In genomic region chr1:52702886-52703787, GRCh38 we compare ENCODE assay signal across 1 cellular context.
TF ChIP-seq lines count a peak whose summit lies in the region.

No MANE protein-coding gene starts in this region.

TF ChIP-seq in K562, 482 proteins besides CTCF, POLR2A, EP300 and RAD21 (continued from another document and continues in another):
- TF ChIP-seq MGA (IDR thresholded peaks at IDR 0.05) (peak; percentile 100), JUN (IDR thresholded peaks at IDR 0.05; ENCODE audit: borderline replicate concordance, low read depth, low read length) (peak; percentile 64), JUN (CRISPR knock-in tag; IDR thresholded peaks at IDR 0.05; ENCODE audit: borderline replicate concordance) (no peak; the same call in 1 of the 2 replicates), FOSL1 (tag; conservative IDR thresholded peaks at IDR 0.05) (0 out of 2 replicates have a peak, but pooled peaks have one; percentile 17), SREBF2 (CRISPR knock-in tag; IDR thresholded peaks at IDR 0.05) (0 out of 2 replicates have a peak, but pooled peaks have one; percentile 82), CC2D1A (IDR thresholded peaks at IDR 0.05) (0 out of 2 replicates have a peak, but pooled peaks have one; percentile 38), ID3 (CRISPR knock-in tag; IDR thresholded peaks at IDR 0.05) (no peak), ID3 (tag; IDR thresholded peaks at IDR 0.05) (peak; percentile 82), PHB (CRISPR knock-in tag; IDR thresholded peaks at IDR 0.05) (no peak), ADNP (tag; IDR thresholded peaks at IDR 0.05) (no peak), MBD2 (IDR thresholded peaks at IDR 0.05; ENCODE audit: borderline replicate concordance, low read depth) (peak; percentile 65; the same call in 1 of the 2 replicates), LEF1 (IDR thresholded peaks at IDR 0.05) (peak; percentile 84), ZNF449 (CRISPR knock-in tag; IDR thresholded peaks at IDR 0.05) (0 out of 2 replicates have a peak, but pooled peaks have one; percentile 15), YY1 (IDR thresholded peaks at IDR 0.05; ENCODE audit: borderline replicate concordance in 1 of 3, control insufficient read depth in 1 of 3, extremely low read depth in 1 of 3, insufficient read depth in 3 of 3, insufficient read length in 1 of 3, insufficient replicate concordance in 2 of 3, low read depth in 1 of 3, low read length in 2 of 3) (peak in 1 of 3 experiments; percentile 5), E2F1 (CRISPR knock-in tag; IDR thresholded peaks at IDR 0.05) (peak; percentile 79; the same call in 1 of the 2 replicates), HDAC1 (IDR thresholded peaks at IDR 0.05) (peak in 1 of 2 experiments; percentile 95; a peak in 2 of 4 replicates), ZNF24 (IDR thresholded peaks at IDR 0.05) (0 out of 2 replicates have a peak, but pooled peaks have one; percentile 42), ATF7 (IDR thresholded peaks at IDR 0.05) (peak; percentile 99), TAF15 (IDR thresholded peaks at IDR 0.05; ENCODE audit: low read depth, low read length) (no peak), MEF2D (tag; conservative IDR thresholded peaks at IDR 0.05; ENCODE audit: low read depth) (peak; percentile 45; the same call in 1 of the 2 replicates), ZNF511 (CRISPR knock-in tag; IDR thresholded peaks at IDR 0.05) (peak; percentile 84), MAX (CRISPR knock-in tag; IDR thresholded peaks at IDR 0.05) (peak; percentile 99), KLF6 (CRISPR knock-in tag; IDR thresholded peaks at IDR 0.05; ENCODE audit: borderline replicate concordance) (no peak), SOX6 (IDR thresholded peaks at IDR 0.05) (peak; percentile 24; the same call in 1 of the 2 replicates), NRF1 (conservative IDR thresholded peaks at IDR 0.05 in 1 of 2, IDR thresholded peaks at IDR 0.05 in 1 of 2) (peak; percentile 88 to 90), ZNF232 (CRISPR knock-in tag; IDR thresholded peaks at IDR 0.05) (peak; percentile 54)
- TF ChIP-seq, protein P1, sequence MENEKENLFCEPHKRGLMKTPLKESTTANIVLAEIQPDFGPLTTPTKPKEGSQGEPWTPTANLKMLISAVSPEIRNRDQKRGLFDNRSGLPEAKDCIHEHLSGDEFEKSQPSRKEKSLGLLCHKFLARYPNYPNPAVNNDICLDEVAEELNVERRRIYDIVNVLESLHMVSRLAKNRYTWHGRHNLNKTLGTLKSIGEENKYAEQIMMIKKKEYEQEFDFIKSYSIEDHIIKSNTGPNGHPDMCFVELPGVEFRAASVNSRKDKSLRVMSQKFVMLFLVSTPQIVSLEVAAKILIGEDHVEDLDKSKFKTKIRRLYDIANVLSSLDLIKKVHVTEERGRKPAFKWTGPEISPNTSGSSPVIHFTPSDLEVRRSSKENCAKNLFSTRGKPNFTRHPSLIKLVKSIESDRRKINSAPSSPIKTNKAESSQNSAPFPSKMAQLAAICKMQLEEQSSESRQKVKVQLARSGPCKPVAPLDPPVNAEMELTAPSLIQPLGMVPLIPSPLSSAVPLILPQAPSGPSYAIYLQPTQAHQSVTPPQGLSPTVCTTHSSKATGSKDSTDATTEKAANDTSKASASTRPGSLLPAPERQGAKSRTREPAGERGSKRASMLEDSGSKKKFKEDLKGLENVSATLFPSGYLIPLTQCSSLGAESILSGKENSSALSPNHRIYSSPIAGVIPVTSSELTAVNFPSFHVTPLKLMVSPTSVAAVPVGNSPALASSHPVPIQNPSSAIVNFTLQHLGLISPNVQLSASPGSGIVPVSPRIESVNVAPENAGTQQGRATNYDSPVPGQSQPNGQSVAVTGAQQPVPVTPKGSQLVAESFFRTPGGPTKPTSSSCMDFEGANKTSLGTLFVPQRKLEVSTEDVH (IDR thresholded peaks at IDR 0.05; ENCODE audit: low read depth, partially characterized antibody): peak; percentile 14
- TF ChIP-seq, protein P2, sequence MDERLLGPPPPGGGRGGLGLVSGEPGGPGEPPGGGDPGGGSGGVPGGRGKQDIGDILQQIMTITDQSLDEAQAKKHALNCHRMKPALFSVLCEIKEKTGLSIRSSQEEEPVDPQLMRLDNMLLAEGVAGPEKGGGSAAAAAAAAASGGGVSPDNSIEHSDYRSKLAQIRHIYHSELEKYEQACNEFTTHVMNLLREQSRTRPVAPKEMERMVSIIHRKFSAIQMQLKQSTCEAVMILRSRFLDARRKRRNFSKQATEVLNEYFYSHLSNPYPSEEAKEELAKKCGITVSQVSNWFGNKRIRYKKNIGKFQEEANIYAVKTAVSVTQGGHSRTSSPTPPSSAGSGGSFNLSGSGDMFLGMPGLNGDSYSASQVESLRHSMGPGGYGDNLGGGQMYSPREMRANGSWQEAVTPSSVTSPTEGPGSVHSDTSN (CRISPR knock-in tag; IDR thresholded peaks at IDR 0.05; ENCODE audit: low read depth): no peak
- TF ChIP-seq, protein P2 (tag; conservative IDR thresholded peaks at IDR 0.05; ENCODE audit: low read depth): peak; percentile 64
- TF ChIP-seq, protein P3, sequence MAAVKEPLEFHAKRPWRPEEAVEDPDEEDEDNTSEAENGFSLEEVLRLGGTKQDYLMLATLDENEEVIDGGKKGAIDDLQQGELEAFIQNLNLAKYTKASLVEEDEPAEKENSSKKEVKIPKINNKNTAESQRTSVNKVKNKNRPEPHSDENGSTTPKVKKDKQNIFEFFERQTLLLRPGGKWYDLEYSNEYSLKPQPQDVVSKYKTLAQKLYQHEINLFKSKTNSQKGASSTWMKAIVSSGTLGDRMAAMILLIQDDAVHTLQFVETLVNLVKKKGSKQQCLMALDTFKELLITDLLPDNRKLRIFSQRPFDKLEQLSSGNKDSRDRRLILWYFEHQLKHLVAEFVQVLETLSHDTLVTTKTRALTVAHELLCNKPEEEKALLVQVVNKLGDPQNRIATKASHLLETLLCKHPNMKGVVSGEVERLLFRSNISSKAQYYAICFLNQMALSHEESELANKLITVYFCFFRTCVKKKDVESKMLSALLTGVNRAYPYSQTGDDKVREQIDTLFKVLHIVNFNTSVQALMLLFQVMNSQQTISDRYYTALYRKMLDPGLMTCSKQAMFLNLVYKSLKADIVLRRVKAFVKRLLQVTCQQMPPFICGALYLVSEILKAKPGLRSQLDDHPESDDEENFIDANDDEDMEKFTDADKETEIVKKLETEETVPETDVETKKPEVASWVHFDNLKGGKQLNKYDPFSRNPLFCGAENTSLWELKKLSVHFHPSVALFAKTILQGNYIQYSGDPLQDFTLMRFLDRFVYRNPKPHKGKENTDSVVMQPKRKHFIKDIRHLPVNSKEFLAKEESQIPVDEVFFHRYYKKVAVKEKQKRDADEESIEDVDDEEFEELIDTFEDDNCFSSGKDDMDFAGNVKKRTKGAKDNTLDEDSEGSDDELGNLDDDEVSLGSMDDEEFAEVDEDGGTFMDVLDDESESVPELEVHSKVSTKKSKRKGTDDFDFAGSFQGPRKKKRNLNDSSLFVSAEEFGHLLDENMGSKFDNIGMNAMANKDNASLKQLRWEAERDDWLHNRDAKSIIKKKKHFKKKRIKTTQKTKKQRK (IDR thresholded peaks at IDR 0.05; ENCODE audit: borderline replicate concordance, low read depth, low read length): no peak
